1 cellular context compared by ENCODE assay signal in the genomic region with DNA sequence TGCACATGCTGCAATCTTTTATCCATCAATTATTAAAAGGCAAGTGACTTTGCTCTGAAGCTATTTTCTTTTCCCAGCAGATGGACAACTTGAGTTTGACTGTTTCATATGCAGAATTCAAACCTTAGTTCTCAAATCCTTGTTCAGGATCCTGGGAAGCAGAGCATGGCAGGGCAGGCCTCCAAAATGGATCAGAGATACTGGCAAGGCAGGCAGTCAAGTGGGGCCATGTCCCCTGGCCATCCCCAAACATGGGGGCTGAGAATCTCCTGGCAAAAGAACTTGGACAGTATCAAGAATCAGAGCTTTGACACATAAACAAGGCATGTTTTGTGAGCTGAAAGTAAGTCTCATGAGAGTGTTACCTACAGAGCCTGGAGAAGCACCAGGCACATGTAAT.
TF ChIP-seq lines count a peak whose summit lies in the region.

No MANE protein-coding gene starts in this region.

TF ChIP-seq in H1, 55 proteins besides CTCF, POLR2A, EP300 and RAD21:
- TF ChIP-seq CREB1 (IDR thresholded peaks at IDR 0.05) (no peak), SAP30 (IDR thresholded peaks at IDR 0.05; ENCODE audit: insufficient read depth, insufficient replicate concordance, low read length) (no peak)
- TF ChIP-seq, protein P1, sequence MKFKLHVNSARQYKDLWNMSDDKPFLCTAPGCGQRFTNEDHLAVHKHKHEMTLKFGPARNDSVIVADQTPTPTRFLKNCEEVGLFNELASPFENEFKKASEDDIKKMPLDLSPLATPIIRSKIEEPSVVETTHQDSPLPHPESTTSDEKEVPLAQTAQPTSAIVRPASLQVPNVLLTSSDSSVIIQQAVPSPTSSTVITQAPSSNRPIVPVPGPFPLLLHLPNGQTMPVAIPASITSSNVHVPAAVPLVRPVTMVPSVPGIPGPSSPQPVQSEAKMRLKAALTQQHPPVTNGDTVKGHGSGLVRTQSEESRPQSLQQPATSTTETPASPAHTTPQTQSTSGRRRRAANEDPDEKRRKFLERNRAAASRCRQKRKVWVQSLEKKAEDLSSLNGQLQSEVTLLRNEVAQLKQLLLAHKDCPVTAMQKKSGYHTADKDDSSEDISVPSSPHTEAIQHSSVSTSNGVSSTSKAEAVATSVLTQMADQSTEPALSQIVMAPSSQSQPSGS (IDR thresholded peaks at IDR 0.05; ENCODE audit: low read length): no peak
